ENCODE assay signal across 23 cellular contexts in genomic region chr7:31022726-31023125, GRCh38. TPM values are rescaled to one million over a fixed set of nuclear protein-coding genes. Genes with fewer than 3 reads are reported as not detected.
"Had no signal": no experiment of that assay in that cellular context is flagged by ENCODE, and none has a peak within 500 bp of the region (broad histone marks: within the 10 kb centered on the region; RNA-seq: fewer than 3 reads in every experiment).

No MANE protein-coding gene starts in this region.

- H3K4me3 ChIP-seq: adrenal gland, breast epithelium, coronary artery, esophagus muscularis mucosa, heart right ventricle, mucosa of descending colon, right lobe of liver had no signal

- ATAC-seq: activated T-cell treated with anti-CD3 and anti-CD28 coated beads, Interleukin-2, amount 50 U/mL, for 4 hours; heart right ventricle; mucosa of descending colon; right lobe of liver; stimulated activated memory B cell treated with anti-CD40 and anti-IgM and Interleukin-4, amounts not matched to agents 10 μg/mL and 1 μg/mL and 100 μg/mL, for 72 hours had no signal

- H3K27ac Mint-ChIP-seq: stimulated activated memory B cell treated with anti-CD40 and anti-IgM and Interleukin-4, amounts not matched to agents 10 μg/mL and 1 μg/mL and 100 μg/mL, for 72 hours; T-helper 1 cell treated with Interleukin-12 subunit alpha and Interleukin-12 subunit beta and Interleukin-4 antibody, amounts not matched to agents 30 μg/mL and 1 μg/mL, for 36 hours had no signal

- H3K9ac ChIP-seq: parathyroid adenoma had no signal

- H3K4me3 Mint-ChIP-seq: activated naive CD4-positive, alpha-beta T cell treated with anti-CD3 and anti-CD28 coated beads, Interleukin-2, amount 10 ng/mL, durations not matched to agents 7 days and 5 days; activated T-cell treated with anti-CD3 and anti-CD28 coated beads, Interleukin-2, amount 50 U/mL, for 4 hours; naive B cell; stimulated activated memory B cell treated with anti-CD40 and anti-IgM and Interleukin-4, amounts not matched to agents 10 μg/mL and 1 μg/mL and 100 μg/mL, for 72 hours; T-helper 1 cell treated with Interleukin-12 subunit alpha and Interleukin-12 subunit beta and Interleukin-4 antibody, amounts not matched to agents 30 μg/mL and 1 μg/mL, for 36 hours had no signal

- H3K36me3 ChIP-seq: adrenal gland, breast epithelium, esophagus muscularis mucosa, heart right ventricle, right lobe of liver had no signal

- H3K9me3 ChIP-seq: adrenal gland, breast epithelium, esophagus muscularis mucosa, heart right ventricle, mucosa of descending colon, right lobe of liver had no signal

- H3K4me1 ChIP-seq: adrenal gland, breast epithelium, parathyroid adenoma, right lobe of liver had no signal

- H3K9me3 Mint-ChIP-seq: stimulated activated memory B cell treated with anti-CD40 and anti-IgM and Interleukin-4, amounts not matched to agents 10 μg/mL and 1 μg/mL and 100 μg/mL, for 72 hours had no signal

- H3K4me1 Mint-ChIP-seq: naive B cell; stimulated activated memory B cell treated with anti-CD40 and anti-IgM and Interleukin-4, amounts not matched to agents 10 μg/mL and 1 μg/mL and 100 μg/mL, for 72 hours had no signal

- DNase-seq: activated CD4-positive, alpha-beta T cell treated with anti-CD3 and anti-CD28 coated beads for 1 hour; activated CD4-positive, alpha-beta T cell treated with anti-CD3 and anti-CD28 coated beads, Interleukin-2, amount 50 U/mL, for 48 hours; activated naive CD4-positive, alpha-beta T cell treated with anti-CD3 and anti-CD28 coated beads, Interleukin-2, amount 10 ng/mL, durations not matched to agents 7 days and 5 days; activated T-cell treated with anti-CD3 and anti-CD28 coated beads, Interleukin-2, amount 50 U/mL, for 4 hours; effector CD8-positive, alpha-beta T cell; heart right ventricle; mesenchymal stem cell; mucosa of descending colon; naive B cell; right lobe of liver; small intestine; stimulated activated CD4-positive, alpha-beta T cell treated with anti-CD3 and anti-CD28 coated beads, Interleukin-4, amount 100 ng/mL, for 1 hour had no signal

- H3K27ac ChIP-seq: breast epithelium, coronary artery, esophagus muscularis mucosa, heart right ventricle, parathyroid adenoma, right lobe of liver, VCaP had no signal

- H3K79me2 ChIP-seq: parathyroid adenoma had no signal

- H2AFZ ChIP-seq: parathyroid adenoma had no signal

- H3K36me3 Mint-ChIP-seq: naive B cell; stimulated activated memory B cell treated with anti-CD40 and anti-IgM and Interleukin-4, amounts not matched to agents 10 μg/mL and 1 μg/mL and 100 μg/mL, for 72 hours had no signal

- H3K27me3 ChIP-seq: adrenal gland, breast epithelium, esophagus muscularis mucosa, right lobe of liver had no signal

RNA-seq across cellular contexts. Expression of gene ADCYAP1R1, which starts 29.4 kb away (rescaled TPM):
- total RNA-seq: activated T-cell treated with anti-CD3 and anti-CD28 coated beads, Interleukin-2, amount 50 U/mL, for 4 hours; endothelial cell of umbilical vein had no signal

RNA-seq across cellular contexts. Expression of gene GHRHR, which starts 59.0 kb away (rescaled TPM):
- total RNA-seq: activated T-cell treated with anti-CD3 and anti-CD28 coated beads, Interleukin-2, amount 50 U/mL, for 4 hours; astrocyte; breast epithelium; endothelial cell of umbilical vein; esophagus muscularis mucosa; heart right ventricle; mucosa of descending colon; urinary bladder had no signal
- polyA plus RNA-seq: endothelial cell of umbilical vein, heart right ventricle, urinary bladder had no signal
